In the genomic region with DNA sequence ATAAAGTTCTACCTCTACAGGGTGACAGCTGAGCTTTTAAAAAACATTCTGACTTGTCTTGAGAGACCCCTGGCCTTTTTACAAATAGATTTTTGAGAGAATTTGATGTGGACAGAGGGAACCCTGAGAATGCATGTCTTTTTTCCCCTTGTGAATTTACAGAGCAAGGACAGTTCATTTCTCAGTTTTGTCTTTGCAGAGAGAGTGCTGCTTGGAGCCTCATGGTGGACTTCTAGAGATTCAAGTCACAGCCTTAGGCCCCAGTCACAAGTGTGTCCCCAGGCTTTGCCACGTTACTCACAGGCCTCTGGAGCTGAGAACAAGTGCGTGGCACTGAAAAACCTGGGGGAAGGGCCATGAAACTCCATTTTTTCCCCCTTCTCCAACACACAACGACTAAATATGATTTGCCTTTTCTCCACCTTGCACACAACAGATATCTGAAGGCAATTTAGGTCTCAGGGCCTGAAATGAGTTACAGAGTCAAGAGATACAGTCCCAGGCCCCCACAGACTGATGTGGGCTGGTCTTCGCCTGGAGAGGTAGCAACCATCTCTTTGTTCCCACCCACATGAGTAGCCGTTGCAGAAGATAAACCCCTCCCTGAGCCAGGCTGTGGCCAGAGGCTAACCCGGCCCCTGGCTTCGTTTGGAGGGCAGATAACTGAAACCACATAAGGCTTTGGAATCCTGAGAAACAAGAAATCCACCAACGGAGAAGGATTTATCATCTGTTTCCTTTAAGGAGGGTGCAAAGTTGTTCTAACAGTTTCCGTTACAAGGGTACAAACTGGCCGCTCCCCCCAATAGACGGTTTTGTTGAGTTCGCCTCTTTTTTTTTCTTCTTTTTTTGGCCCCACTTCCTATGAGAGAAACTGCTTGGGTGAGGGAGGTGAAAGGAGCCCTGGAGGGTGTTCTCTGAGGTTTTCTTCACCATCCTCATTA, we compare ENCODE assay signal across 8 cellular contexts. TPM values are rescaled to one million over a fixed set of nuclear protein-coding genes. Genes with fewer than 3 reads are reported as not detected.
DNase-seq lines count a peak whose midpoint lies in the region; ATAC-seq and TF ChIP-seq lines count a peak whose summit lies in the region.

No MANE protein-coding gene starts in this region.

- H2AFZ ChIP-seq in KMS-11 (ENCODE audit: low read depth) = no peak overlapping the region; the same call in 1 of the 2 replicates

- H3K9ac ChIP-seq in KMS-11 (no peak overlapping the region), duodenal mucosa (ENCODE audit: low read depth in 1 of 2, low read length in 2 of 2) (peak overlapping the region; percentile 97 to 98), stomach smooth muscle (ENCODE audit: low read length in 2 of 2) (peak overlapping the region; percentile 99)

- DNase-seq in NCI-H2107 treated with DMSO at 0.1 percent for 48 hours (lab: John Stamatoyannopoulos, UW; ENCODE audit: unreplicated experiment) (peak; percentile 36), NCI-H2107 (lab: John Stamatoyannopoulos, UW) (no peak), UCSD-AML1 (lab: John Stamatoyannopoulos, UW; ENCODE audit: unreplicated experiment) (peak; percentile 79), right lobe of liver (peak; percentile 65 to 87 (median 82))

- 3% methylated on average over 12 of the region's 12 CpGs for WGBS in right lobe of liver (ENCODE audit: insufficient coverage, low coverage, low lambda C conversion rate, missing lambda C conversion rate)

- peak overlapping the region; percentile 98 for H3K4me2 ChIP-seq in KMS-11

- H3K27ac ChIP-seq in KMS-11 = peak overlapping the region; percentile 65; the same call in 1 of the 2 replicates
- peak overlapping the region; percentile 99 for H3K27ac ChIP-seq in duodenal mucosa (ENCODE audit: low read depth, low read length)
- H3K27ac ChIP-seq in right lobe of liver = peak overlapping the region; percentile 97 to 100 (median 100)
- H3K27ac ChIP-seq in stomach smooth muscle (ENCODE audit: low read length) = peak overlapping the region; percentile 100

- intact Hi-C loops in right lobe of liver (cut with DNase I) = loop anchor here in 1 of 2 donors (10.0 kb wide), 1 partner anchor 82 kb away; no protein-coding TSS in a partner anchor

- H3K36me3 ChIP-seq in KMS-11 (ENCODE audit: insufficient read depth) (no peaks in the 10 kb centered on the region), duodenal mucosa (ENCODE audit: control insufficient read depth in 1 of 2, insufficient read depth in 2 of 2, low read length in 2 of 2) (peaks cover 0 to 2% of the 10 kb centered on the region in 2 donors), right lobe of liver (no peaks in the 10 kb centered on the region), stomach smooth muscle (ENCODE audit: control insufficient read depth in 2 of 2, insufficient read depth in 2 of 2, low read length in 2 of 2) (peaks cover 0 to 5% of the 10 kb centered on the region in 2 donors)

- H3K9me3 ChIP-seq in duodenal mucosa (ENCODE audit: control insufficient read depth in 1 of 2, low read length in 2 of 2) = no peaks in the 10 kb centered on the region
- H3K9me3 ChIP-seq in right lobe of liver = no peaks in the 10 kb centered on the region
- H3K9me3 ChIP-seq in stomach smooth muscle (ENCODE audit: control insufficient read depth in 2 of 2, low read length in 2 of 2) = no peaks in the 10 kb centered on the region

- H3K27me3 ChIP-seq in KMS-11 (ENCODE audit: insufficient read depth, low read depth) (peaks cover 10% of the 10 kb centered on the region), duodenal mucosa (ENCODE audit: control insufficient read depth in 1 of 2, insufficient read depth in 2 of 2, low read length in 2 of 2) (no peaks in the 10 kb centered on the region), right lobe of liver (no peaks in the 10 kb centered on the region), stomach smooth muscle (ENCODE audit: control insufficient read depth in 1 of 2, insufficient read depth in 2 of 2, low read length in 2 of 2) (no peaks in the 10 kb centered on the region)

- H3K4me1 ChIP-seq in KMS-11 (ENCODE audit: low read depth, poor library complexity, severe bottlenecking) (peaks cover 62% of the 10 kb centered on the region), duodenal mucosa (ENCODE audit: control insufficient read depth in 1 of 2, insufficient read depth in 2 of 2, low read length in 2 of 2) (peaks cover 48 to 53% of the 10 kb centered on the region in 2 donors), right lobe of liver (peaks cover 0 to 58% (median 30%) of the 10 kb centered on the region in 4 donors), stomach smooth muscle (ENCODE audit: control insufficient read depth, insufficient read depth, low read length) (peaks cover 39% of the 10 kb centered on the region)

- no peak overlapping the region for H3K4me3 ChIP-seq in KMS-11 (IDR thresholded peaks at IDR 0.05; ENCODE audit: insufficient read depth, low read depth, low read length)
- peak overlapping the region; percentile 96 to 98 for H3K4me3 ChIP-seq in duodenal mucosa (ENCODE audit: low read depth in 1 of 2, low read length in 2 of 2)
- peak overlapping the region; percentile 65 to 84 (median 76) for H3K4me3 ChIP-seq in right lobe of liver
- H3K4me3 ChIP-seq in stomach smooth muscle (ENCODE audit: low read length in 2 of 2) = peak overlapping the region; percentile 94

- TF ChIP-seq CTCF in KMS-11 (conservative IDR thresholded peaks at IDR 0.05; ENCODE audit: low read depth, low read length) (no peak), right lobe of liver (IDR thresholded peaks at IDR 0.05) (no peak)

- ATAC-seq in right lobe of liver (peak; percentile 38 to 63 (median 58)), GM21367 (IDR thresholded peaks at IDR 0.05; ENCODE audit: unreplicated experiment) (no peak)

- peak; percentile 80 for TF ChIP-seq POLR2A in right lobe of liver (IDR thresholded peaks at IDR 0.05)

- peaks cover 4% of the 10 kb centered on the region; the same call in 1 of the 2 replicates for H3K79me2 ChIP-seq in KMS-11 (ENCODE audit: insufficient read depth, low read depth)

- H4K20me1 ChIP-seq in KMS-11 (ENCODE audit: insufficient read depth) = no peaks in the 10 kb centered on the region; the same call in 1 of the 2 replicates

RNA-seq across cellular contexts. Expression of a gene that starts 1.0 kb away (rescaled TPM):
- 10 to 100 TPM; 13.2 to 27.8 (median 19.2) TPM for total RNA-seq in right lobe of liver

RNA-seq across cellular contexts. Expression of a gene that starts 39.8 kb away (rescaled TPM):
- 10 to 100 TPM in 5 of 6 experiments, 1 to 10 TPM in 1; 9.6 to 16.9 (median 14.1) TPM for total RNA-seq in right lobe of liver
